ENCODE assay signal across 1 cellular context in genomic region chr3:111809196-111809595, GRCh38.
TF ChIP-seq lines count a peak whose summit lies in the region.

No MANE protein-coding gene starts in this region.

TF ChIP-seq in WTC11, 78 proteins besides CTCF, POLR2A, EP300 and RAD21 (continued from another document):
- TF ChIP-seq, protein P1, sequence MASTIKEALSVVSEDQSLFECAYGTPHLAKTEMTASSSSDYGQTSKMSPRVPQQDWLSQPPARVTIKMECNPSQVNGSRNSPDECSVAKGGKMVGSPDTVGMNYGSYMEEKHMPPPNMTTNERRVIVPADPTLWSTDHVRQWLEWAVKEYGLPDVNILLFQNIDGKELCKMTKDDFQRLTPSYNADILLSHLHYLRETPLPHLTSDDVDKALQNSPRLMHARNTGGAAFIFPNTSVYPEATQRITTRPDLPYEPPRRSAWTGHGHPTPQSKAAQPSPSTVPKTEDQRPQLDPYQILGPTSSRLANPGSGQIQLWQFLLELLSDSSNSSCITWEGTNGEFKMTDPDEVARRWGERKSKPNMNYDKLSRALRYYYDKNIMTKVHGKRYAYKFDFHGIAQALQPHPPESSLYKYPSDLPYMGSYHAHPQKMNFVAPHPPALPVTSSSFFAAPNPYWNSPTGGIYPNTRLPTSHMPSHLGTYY (CRISPR knock-in tag; IDR thresholded peaks at IDR 0.05) = no peak
